In genomic region chr19:20999731-21000352, GRCh38 we compare ENCODE assay signal across 8 cellular contexts. TPM values are rescaled to one million over a fixed set of nuclear protein-coding genes. Genes with fewer than 3 reads are reported as not detected.
DNase-seq lines count a peak whose midpoint lies in the region; ATAC-seq, FAIRE-seq and TF ChIP-seq lines count a peak whose summit lies in the region.

No MANE protein-coding gene starts in this region.

- H3K27ac ChIP-seq in HepG2 (ENCODE audit: extremely low read length, insufficient read depth, low read length), result no peak overlapping the region

- H3K36me3 ChIP-seq in HepG2 (replicated peaks in 1 of 2; ENCODE audit: control insufficient read depth in 1 of 2, insufficient read depth in 2 of 2, low read length in 2 of 2), result no peaks in the 10 kb centered on the region

- peak overlapping the region; percentile 40 for H3K4me3 ChIP-seq in GM12864 (ENCODE audit: low read depth, low read length)
- H3K4me3 ChIP-seq in HepG2 (replicated peaks in 1 of 3; ENCODE audit: insufficient read depth in 1 of 3, low read depth in 2 of 3, low read length in 3 of 3), result no peak overlapping the region

- peak; percentile 100 for ATAC-seq in HG02798 (IDR thresholded peaks at IDR 0.05; ENCODE audit: poor library complexity, unreplicated experiment)
- peak; percentile 57 for ATAC-seq in HepG2

- no peaks in the 10 kb centered on the region for H3K4me1 ChIP-seq in HepG2 (ENCODE audit: insufficient read depth, low read length)

- TF ChIP-seq EP300 in HepG2 (IDR thresholded peaks at IDR 0.05; ENCODE audit: low read depth in 2 of 2, low read length in 2 of 2) (no peak), HepG2 (CRISPR knock-in tag; IDR thresholded peaks at IDR 0.05; ENCODE audit: borderline replicate concordance) (no peak)

- TF ChIP-seq POLR2A in HepG2 (IDR thresholded peaks at IDR 0.05; ENCODE audit: insufficient read depth in 1 of 2, low read depth in 2 of 2, low read length in 2 of 2), result no peak

- H3K9ac ChIP-seq in HepG2 (ENCODE audit: insufficient read depth, low read depth, low read length), result no peak overlapping the region

- H3K4me2 ChIP-seq in HepG2 (ENCODE audit: low read depth, low read length), result no peak overlapping the region

- WGBS in HepG2 (ENCODE audit: low lambda C conversion rate), result 57% methylated on average over 16 of the region's 29 CpGs

- BruUV-seq in HepG2 (replicated peaks; lab: Mats Ljungman, UMichigan), result no TSS peak

- POLR2A ChIA-PET in HepG2 (lab: Yijun Ruan, JAX), result no interaction called here

- intact Hi-C loops in HepG2 (cut with micrococcal nuclease; ENCODE audit: unreplicated experiment), result no loop called here

- TF ChIP-seq CTCF in GM12864 (IDR thresholded peaks at IDR 0.05; ENCODE audit: low read depth, low read length, missing control alignments), result no peak
- TF ChIP-seq CTCF in HepG2 (CRISPR knock-in tag; IDR thresholded peaks at IDR 0.05), result no peak

- no peaks in the 10 kb centered on the region for H3K79me2 ChIP-seq in HepG2 (ENCODE audit: insufficient read depth, low read length)

- DNase-seq in GM12864 (ENCODE audit: low read depth) (peak; percentile 77), NCI-H2107 (lab: John Stamatoyannopoulos, UW) (peak; percentile 93), dermis microvascular lymphatic vessel endothelial cell (ENCODE audit: low read depth in 2 of 2) (peak; percentile 55 to 71), HepG2 (ENCODE audit: low spot score) (no peak), mesenteric fat pad (ENCODE audit: low spot score) (no peak)
- peak; percentile 78 for DNase-seq in activated CD4-positive, alpha-beta T cell treated with anti-CD3 and anti-CD28 coated beads, Interleukin-2, amount 50 U/mL, for 1 hour
- DNase-seq in stimulated activated CD4-positive, alpha-beta T cell treated with anti-CD3 and anti-CD28 coated beads, Interleukin-2, amount 100 ng/mL, for 4 hours (ENCODE audit: low read depth), result peak; percentile 81

- no peak overlapping the region for H2AFZ ChIP-seq in HepG2 (ENCODE audit: low read length)

- CTCF ChIA-PET in HepG2 (lab: Yijun Ruan, JAX; ENCODE audit: low intra/inter-chr PET ratio, low total read pairs), result no interaction called here

- H3K9me3 ChIP-seq in HepG2 (ENCODE audit: low read length), result no peaks in the 10 kb centered on the region

- no peak for FAIRE-seq in HepG2 (lab: Jason Lieb, UNC)

- in situ Hi-C loops in HepG2 (cut with HindIII; ENCODE audit: extremely low pct_ligation_motif_present, low pct_unique_long_range_greater_than_20kb), result no loop called here

- TF ChIP-seq RAD21 in HepG2 (CRISPR knock-in tag; IDR thresholded peaks at IDR 0.05), result no peak

- no peaks in the 10 kb centered on the region for H3K27me3 ChIP-seq in HepG2 (ENCODE audit: control insufficient read depth in 1 of 2, insufficient read depth in 2 of 2, low read length in 2 of 2)

- no peaks in the 10 kb centered on the region for H4K20me1 ChIP-seq in HepG2 (ENCODE audit: insufficient read depth, low read length)

TF ChIP-seq in HepG2, 621 proteins besides CTCF, POLR2A, EP300 and RAD21 (continues in another document):
- TF ChIP-seq ATF4 (CRISPR knock-in tag; IDR thresholded peaks at IDR 0.05), result no peak
- TF ChIP-seq ZNF496 (CRISPR knock-in tag; IDR thresholded peaks at IDR 0.05; ENCODE audit: insufficient replicate concordance), result no peak
- TF ChIP-seq ZNF724P (CRISPR knock-in tag; IDR thresholded peaks at IDR 0.05; ENCODE audit: borderline replicate concordance), result no peak
- TF ChIP-seq NFYB (CRISPR knock-in tag; IDR thresholded peaks at IDR 0.05), result peak; percentile 73
- TF ChIP-seq CCAR2 (optimal IDR thresholded peaks at IDR 0.05; ENCODE audit: low read depth, low read length), result no peak
- no peak for TF ChIP-seq RARG (CRISPR knock-in tag; IDR thresholded peaks at IDR 0.05; ENCODE audit: low read depth)
- TF ChIP-seq ARID5B (CRISPR knock-in tag; IDR thresholded peaks at IDR 0.05), result no peak
- no peak for TF ChIP-seq ZNF891 (CRISPR knock-in tag; IDR thresholded peaks at IDR 0.05)
- no peak for TF ChIP-seq RAD51 (IDR thresholded peaks at IDR 0.05; ENCODE audit: borderline replicate concordance)
- no peak for TF ChIP-seq HDAC1 (CRISPR knock-in tag; IDR thresholded peaks at IDR 0.05)
- no peak for TF ChIP-seq ZSCAN12 (CRISPR knock-in tag; IDR thresholded peaks at IDR 0.05)
- TF ChIP-seq ZNF557 (CRISPR knock-in tag; IDR thresholded peaks at IDR 0.05), result no peak
- TF ChIP-seq ZBTB7A (CRISPR knock-in tag; IDR thresholded peaks at IDR 0.05), result no peak
- peak; percentile 64 for TF ChIP-seq GABPB1 (CRISPR knock-in tag; IDR thresholded peaks at IDR 0.05)
- no peak for TF ChIP-seq GABPA (IDR thresholded peaks at IDR 0.05; ENCODE audit: low read depth, low read length)
- peak; percentile 30; the same call in 1 of the 2 replicates for TF ChIP-seq GABPA (CRISPR knock-in tag; IDR thresholded peaks at IDR 0.05; ENCODE audit: low read depth)
- no peak for TF ChIP-seq JARID2 (CRISPR knock-in tag; IDR thresholded peaks at IDR 0.05; ENCODE audit: insufficient replicate concordance)
- TF ChIP-seq IKZF1 (IDR thresholded peaks at IDR 0.05), result no peak
- TF ChIP-seq FOXM1 (CRISPR knock-in tag; IDR thresholded peaks at IDR 0.05), result no peak
- TF ChIP-seq SMAD9 (CRISPR knock-in tag; IDR thresholded peaks at IDR 0.05), result no peak
- TF ChIP-seq ZNF660 (CRISPR knock-in tag; IDR thresholded peaks at IDR 0.05; ENCODE audit: borderline replicate concordance, low read depth), result no peak

RNA-seq across cellular contexts. Expression of gene ZNF430, which starts 20.6 kb away (rescaled TPM):
- total RNA-seq in dermis microvascular lymphatic vessel endothelial cell (3.9 and 4.7 TPM in 2 replicates), HepG2 (2016; rRNA removed; fragmentation: Illumina TruSeq; extraction: Trizol) (6.9 and 9.7 TPM in 2 replicates), mesenteric fat pad (8.1 TPM)
- total RNA-seq in HepG2 (2016; cell fraction: cytosol; rRNA removed; fragmentation: Illumina TruSeq; extraction: Trizol; ENCODE audit: low read depth), result 2.5 and 4.1 TPM in 2 replicates
- total RNA-seq in HepG2 (2016; cell fraction: insoluble cytoplasmic fraction; rRNA removed; fragmentation: Illumina TruSeq; extraction: Trizol), result 6.7 and 10.4 TPM in 2 replicates
- 2.1 and 3.6 TPM in 2 replicates for total RNA-seq in HepG2 (2016; cell fraction: membrane; rRNA removed; fragmentation: Illumina TruSeq; extraction: Trizol)
- total RNA-seq in HepG2 (2016; cell fraction: nucleus; rRNA removed; fragmentation: Illumina TruSeq; extraction: Trizol), result 9.9 and 12.4 TPM in 2 replicates
- polyA plus RNA-seq in HepG2 (2011; rRNA removed), result 4.1 TPM in 2 replicates
- polyA plus RNA-seq in HepG2 (2011; cell fraction: cytosol; rRNA removed), result 3.2 and 4.1 TPM in 2 replicates
- polyA plus RNA-seq in HepG2 (2011; cell fraction: nucleus; rRNA removed), result 2.2 and 3.6 TPM in 2 replicates
- 1.6 and 2.1 TPM in 2 replicates for polyA plus RNA-seq in HepG2 (2012)
- 0.20 and 0.22 TPM in 2 replicates for polyA plus RNA-seq in HepG2 (2016; cell fraction: cytosol; fragmentation: Illumina TruSeq; extraction: Trizol; ENCODE audit: low read depth)
- polyA plus RNA-seq in HepG2 (2016; cell fraction: insoluble cytoplasmic fraction; fragmentation: Illumina TruSeq; extraction: Trizol; ENCODE audit: low read depth), result 6.0 and 7.2 TPM in 2 replicates
- 0.49 and 0.76 TPM in 2 replicates for polyA plus RNA-seq in HepG2 (2016; cell fraction: membrane; fragmentation: Illumina TruSeq; extraction: Trizol; ENCODE audit: low read depth)
- polyA plus RNA-seq in HepG2 (2016; cell fraction: nucleus; fragmentation: Illumina TruSeq; extraction: Trizol; ENCODE audit: insufficient read depth, low read depth), result 6.6 and 6.9 TPM in 2 replicates
- polyA minus RNA-seq in HepG2 (2011; rRNA and poly(A)+ RNA removed; ENCODE audit: low replicate concordance), result 4.4 and 5.6 TPM in 2 replicates
- polyA minus RNA-seq in HepG2 (2011; cell fraction: cytosol; rRNA and poly(A)+ RNA removed), result 7.4 and 7.8 TPM in 2 replicates
- polyA minus RNA-seq in HepG2 (2011; cell fraction: nucleus; rRNA and poly(A)+ RNA removed), result 14.2 and 15.7 TPM in 2 replicates

Comparison
In these comparisons a context has a peak if more than half of its experiments do, and no peak if none do; other contexts are left out.
1. DNase-seq: peak in GM12864 (single experiment), NCI-H2107 (single experiment), activated CD4-positive, alpha-beta T cell treated with anti-CD3 and anti-CD28 coated beads, Interleukin-2, amount 50 U/mL, for 1 hour (single experiment), dermis microvascular lymphatic vessel endothelial cell (2 of 2) and stimulated activated CD4-positive, alpha-beta T cell treated with anti-CD3 and anti-CD28 coated beads, Interleukin-2, amount 100 ng/mL, for 4 hours (single experiment); none in HepG2 (single experiment) and mesenteric fat pad (single experiment).